In the genomic region with DNA sequence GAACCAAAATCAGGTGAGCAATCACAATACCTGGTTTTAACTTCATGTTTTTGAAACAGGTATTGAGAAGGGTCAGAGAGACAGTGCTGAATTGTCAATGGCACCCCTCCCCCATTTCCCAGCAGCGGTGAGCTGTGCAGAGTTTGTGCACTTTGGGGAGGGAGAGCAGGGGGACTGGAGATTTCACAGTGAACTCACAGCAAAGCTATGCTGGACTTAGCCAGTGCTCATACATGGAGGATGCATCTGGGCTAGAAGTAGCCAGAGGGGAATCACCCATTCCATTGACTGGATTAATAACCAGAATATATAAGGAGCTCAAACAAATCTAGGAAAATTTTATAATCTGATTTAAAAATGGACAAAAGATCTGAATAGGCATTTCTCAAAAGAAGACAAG, we compare ENCODE assay signal across 1 cellular context.
TF ChIP-seq lines count a peak whose summit lies in the region.

No MANE protein-coding gene starts in this region.

TF ChIP-seq in H1, 55 proteins besides CTCF, POLR2A, EP300 and RAD21:
- TF ChIP-seq BCL11A (IDR thresholded peaks at IDR 0.05; ENCODE audit: low read depth in 2 of 2, low read length in 2 of 2) (no peak), EZH2 (IDR thresholded peaks at IDR 0.05; ENCODE audit: low read depth, low read length, severe bottlenecking) (no peak), TEAD4 (IDR thresholded peaks at IDR 0.05; ENCODE audit: low read depth, low read length) (no peak), TBP (IDR thresholded peaks at IDR 0.05; ENCODE audit: low read depth, low read length) (no peak), YY1 (IDR thresholded peaks at IDR 0.05; ENCODE audit: low read depth, low read length) (no peak), CTBP2 (IDR thresholded peaks at IDR 0.05; ENCODE audit: borderline replicate concordance, insufficient read depth, insufficient read length, low read length) (no peak), SRF (IDR thresholded peaks at IDR 0.05; ENCODE audit: low read depth, low read length) (no peak), RFX5 (IDR thresholded peaks at IDR 0.05; ENCODE audit: borderline replicate concordance, low read depth, low read length) (no peak), GABPA (IDR thresholded peaks at IDR 0.05; ENCODE audit: borderline replicate concordance, insufficient read depth, low read length) (no peak), MAFK (IDR thresholded peaks at IDR 0.05; ENCODE audit: low read depth, low read length) (no peak), RBBP5 (IDR thresholded peaks at IDR 0.05; ENCODE audit: borderline replicate concordance, low read depth, low read length) (no peak), SIN3A (conservative IDR thresholded peaks at IDR 0.05 in 1 of 2, IDR thresholded peaks at IDR 0.05 in 1 of 2; ENCODE audit: low read depth in 1 of 2, low read length in 2 of 2) (no peak), ASH2L (IDR thresholded peaks at IDR 0.05; ENCODE audit: low read length) (no peak), SP2 (IDR thresholded peaks at IDR 0.05; ENCODE audit: low read length) (no peak)
- TF ChIP-seq, protein P1, sequence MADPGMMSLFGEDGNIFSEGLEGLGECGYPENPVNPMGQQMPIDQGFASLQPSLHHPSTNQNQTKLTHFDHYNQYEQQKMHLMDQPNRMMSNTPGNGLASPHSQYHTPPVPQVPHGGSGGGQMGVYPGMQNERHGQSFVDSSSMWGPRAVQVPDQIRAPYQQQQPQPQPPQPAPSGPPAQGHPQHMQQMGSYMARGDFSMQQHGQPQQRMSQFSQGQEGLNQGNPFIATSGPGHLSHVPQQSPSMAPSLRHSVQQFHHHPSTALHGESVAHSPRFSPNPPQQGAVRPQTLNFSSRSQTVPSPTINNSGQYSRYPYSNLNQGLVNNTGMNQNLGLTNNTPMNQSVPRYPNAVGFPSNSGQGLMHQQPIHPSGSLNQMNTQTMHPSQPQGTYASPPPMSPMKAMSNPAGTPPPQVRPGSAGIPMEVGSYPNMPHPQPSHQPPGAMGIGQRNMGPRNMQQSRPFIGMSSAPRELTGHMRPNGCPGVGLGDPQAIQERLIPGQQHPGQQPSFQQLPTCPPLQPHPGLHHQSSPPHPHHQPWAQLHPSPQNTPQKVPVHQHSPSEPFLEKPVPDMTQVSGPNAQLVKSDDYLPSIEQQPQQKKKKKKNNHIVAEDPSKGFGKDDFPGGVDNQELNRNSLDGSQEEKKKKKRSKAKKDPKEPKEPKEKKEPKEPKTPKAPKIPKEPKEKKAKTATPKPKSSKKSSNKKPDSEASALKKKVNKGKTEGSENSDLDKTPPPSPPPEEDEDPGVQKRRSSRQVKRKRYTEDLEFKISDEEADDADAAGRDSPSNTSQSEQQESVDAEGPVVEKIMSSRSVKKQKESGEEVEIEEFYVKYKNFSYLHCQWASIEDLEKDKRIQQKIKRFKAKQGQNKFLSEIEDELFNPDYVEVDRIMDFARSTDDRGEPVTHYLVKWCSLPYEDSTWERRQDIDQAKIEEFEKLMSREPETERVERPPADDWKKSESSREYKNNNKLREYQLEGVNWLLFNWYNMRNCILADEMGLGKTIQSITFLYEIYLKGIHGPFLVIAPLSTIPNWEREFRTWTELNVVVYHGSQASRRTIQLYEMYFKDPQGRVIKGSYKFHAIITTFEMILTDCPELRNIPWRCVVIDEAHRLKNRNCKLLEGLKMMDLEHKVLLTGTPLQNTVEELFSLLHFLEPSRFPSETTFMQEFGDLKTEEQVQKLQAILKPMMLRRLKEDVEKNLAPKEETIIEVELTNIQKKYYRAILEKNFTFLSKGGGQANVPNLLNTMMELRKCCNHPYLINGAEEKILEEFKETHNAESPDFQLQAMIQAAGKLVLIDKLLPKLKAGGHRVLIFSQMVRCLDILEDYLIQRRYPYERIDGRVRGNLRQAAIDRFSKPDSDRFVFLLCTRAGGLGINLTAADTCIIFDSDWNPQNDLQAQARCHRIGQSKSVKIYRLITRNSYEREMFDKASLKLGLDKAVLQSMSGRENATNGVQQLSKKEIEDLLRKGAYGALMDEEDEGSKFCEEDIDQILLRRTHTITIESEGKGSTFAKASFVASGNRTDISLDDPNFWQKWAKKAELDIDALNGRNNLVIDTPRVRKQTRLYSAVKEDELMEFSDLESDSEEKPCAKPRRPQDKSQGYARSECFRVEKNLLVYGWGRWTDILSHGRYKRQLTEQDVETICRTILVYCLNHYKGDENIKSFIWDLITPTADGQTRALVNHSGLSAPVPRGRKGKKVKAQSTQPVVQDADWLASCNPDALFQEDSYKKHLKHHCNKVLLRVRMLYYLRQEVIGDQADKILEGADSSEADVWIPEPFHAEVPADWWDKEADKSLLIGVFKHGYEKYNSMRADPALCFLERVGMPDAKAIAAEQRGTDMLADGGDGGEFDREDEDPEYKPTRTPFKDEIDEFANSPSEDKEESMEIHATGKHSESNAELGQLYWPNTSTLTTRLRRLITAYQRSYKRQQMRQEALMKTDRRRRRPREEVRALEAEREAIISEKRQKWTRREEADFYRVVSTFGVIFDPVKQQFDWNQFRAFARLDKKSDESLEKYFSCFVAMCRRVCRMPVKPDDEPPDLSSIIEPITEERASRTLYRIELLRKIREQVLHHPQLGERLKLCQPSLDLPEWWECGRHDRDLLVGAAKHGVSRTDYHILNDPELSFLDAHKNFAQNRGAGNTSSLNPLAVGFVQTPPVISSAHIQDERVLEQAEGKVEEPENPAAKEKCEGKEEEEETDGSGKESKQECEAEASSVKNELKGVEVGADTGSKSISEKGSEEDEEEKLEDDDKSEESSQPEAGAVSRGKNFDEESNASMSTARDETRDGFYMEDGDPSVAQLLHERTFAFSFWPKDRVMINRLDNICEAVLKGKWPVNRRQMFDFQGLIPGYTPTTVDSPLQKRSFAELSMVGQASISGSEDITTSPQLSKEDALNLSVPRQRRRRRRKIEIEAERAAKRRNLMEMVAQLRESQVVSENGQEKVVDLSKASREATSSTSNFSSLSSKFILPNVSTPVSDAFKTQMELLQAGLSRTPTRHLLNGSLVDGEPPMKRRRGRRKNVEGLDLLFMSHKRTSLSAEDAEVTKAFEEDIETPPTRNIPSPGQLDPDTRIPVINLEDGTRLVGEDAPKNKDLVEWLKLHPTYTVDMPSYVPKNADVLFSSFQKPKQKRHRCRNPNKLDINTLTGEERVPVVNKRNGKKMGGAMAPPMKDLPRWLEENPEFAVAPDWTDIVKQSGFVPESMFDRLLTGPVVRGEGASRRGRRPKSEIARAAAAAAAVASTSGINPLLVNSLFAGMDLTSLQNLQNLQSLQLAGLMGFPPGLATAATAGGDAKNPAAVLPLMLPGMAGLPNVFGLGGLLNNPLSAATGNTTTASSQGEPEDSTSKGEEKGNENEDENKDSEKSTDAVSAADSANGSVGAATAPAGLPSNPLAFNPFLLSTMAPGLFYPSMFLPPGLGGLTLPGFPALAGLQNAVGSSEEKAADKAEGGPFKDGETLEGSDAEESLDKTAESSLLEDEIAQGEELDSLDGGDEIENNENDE (IDR thresholded peaks at IDR 0.05; ENCODE audit: insufficient replicate concordance, low read length) = no peak
TF ChIP-seq in H1: peak in this region for 0.
